In the genomic region with DNA sequence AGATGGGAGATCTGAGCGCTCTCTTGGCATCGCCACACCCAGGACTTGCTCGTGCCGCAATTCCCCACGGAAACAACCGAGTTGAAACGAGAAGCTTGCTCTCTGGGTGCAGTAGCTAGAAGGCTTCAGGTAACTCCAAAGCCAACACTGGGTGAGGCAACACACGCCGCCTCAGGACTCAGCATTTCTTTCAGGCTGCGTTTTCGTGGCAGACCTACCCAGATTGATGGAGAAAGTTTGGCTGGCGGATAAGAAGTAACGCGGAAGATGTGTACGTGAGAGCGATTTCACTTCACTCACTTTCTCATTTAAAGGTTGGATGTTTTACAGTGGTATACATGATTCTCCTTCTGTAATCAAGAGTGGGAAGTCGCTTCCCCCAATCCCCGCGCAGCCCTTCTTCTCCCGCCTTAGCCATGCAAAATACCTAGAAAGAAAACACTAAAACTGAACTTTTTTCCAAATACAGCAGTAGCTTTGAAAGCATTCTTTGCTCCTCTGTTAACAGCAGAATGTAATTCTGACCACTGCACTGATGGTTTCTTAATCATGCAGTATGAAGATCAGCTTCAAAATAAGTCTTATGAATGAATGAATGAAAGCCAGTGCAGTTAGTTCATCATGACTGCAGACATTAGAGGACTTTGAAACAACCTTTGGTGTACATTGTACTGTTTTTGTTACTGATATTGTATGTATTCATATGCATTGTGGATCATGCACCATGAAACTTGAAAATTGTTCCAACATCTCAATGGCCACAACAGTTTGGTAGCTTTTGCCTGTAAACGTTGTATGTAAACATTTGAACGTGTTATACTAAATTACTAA, we compare ENCODE assay signal across 8 cellular contexts. TPM values are rescaled to one million over a fixed set of nuclear protein-coding genes. Genes with fewer than 3 reads are reported as not detected.
DNase-seq lines count a peak whose midpoint lies in the region; ATAC-seq and TF ChIP-seq lines count a peak whose summit lies in the region.

No MANE protein-coding gene starts in this region.

- H3K4me1 ChIP-seq in right atrium auricular region (peaks cover 0 to 18% of the 10 kb centered on the region in 2 donors), sigmoid colon (peaks cover 0 to 33% (median 23%) of the 10 kb centered on the region in 4 donors)

- peak overlapping the region; percentile 63 for H3K27ac ChIP-seq in AG04450 (ENCODE audit: low read depth, low read length)
- H3K27ac ChIP-seq in right atrium auricular region, result peak overlapping the region; percentile 81 to 91
- peak overlapping the region; percentile 84 to 93 (median 87) for H3K27ac ChIP-seq in sigmoid colon

- H3K4me1 Mint-ChIP-seq in activated naive CD8-positive, alpha-beta T cell treated with anti-CD3 and anti-CD28 coated beads, Interleukin-2, amount 10 ng/mL, durations not matched to agents 7 days and 5 days, result peaks cover 29% of the 10 kb centered on the region

- WGBS in sigmoid colon, 2 donors, result 1 to 3% methylated on average over 22 of the region's 22 CpGs

- intact Hi-C loops in sigmoid colon (cut with DNase I), result loop anchor here (2.0 to 5.0 kb wide), 2 partner anchors 275 to 499 kb away; no protein-coding TSS in a partner anchor

- CTCF ChIA-PET in AG04450 (lab: Charles Lee), result interaction anchor here (0.6 to 1.5 kb wide), 4 partner anchors 9 to 411 kb away, joined by 3 to 5 read pairs (median 4); no protein-coding TSS in a partner anchor

- H3K36me3 ChIP-seq in right atrium auricular region (no peaks in the 10 kb centered on the region), sigmoid colon (no peaks in the 10 kb centered on the region)

- TF ChIP-seq EP300 in sigmoid colon (IDR thresholded peaks at IDR 0.05), result no peak

- POLR2A ChIA-PET in AG04450 (lab: Yijun Ruan, JAX), result no interaction called here
- POLR2A ChIA-PET in activated naive CD8-positive, alpha-beta T cell treated with anti-CD3 and anti-CD28 coated beads, Interleukin-2, amount 10 ng/mL, durations not matched to agents 7 days and 5 days (lab: Charles Lee), result interaction anchor here (0.7 to 3.0 kb wide), 12 partner anchors 16 to 237 kb away, joined by 3 to 12 read pairs (median 3); no protein-coding TSS in a partner anchor

- TF ChIP-seq CTCF in AG04450 (IDR thresholded peaks at IDR 0.05; ENCODE audit: low read depth, low read length), result no peak
- no peak for TF ChIP-seq CTCF in right atrium auricular region (IDR thresholded peaks at IDR 0.05)
- no peak for TF ChIP-seq CTCF in sigmoid colon (IDR thresholded peaks at IDR 0.05)

- no peaks in the 10 kb centered on the region; the same call in 1 of the 2 replicates for H3K9me3 ChIP-seq in AG04450 (ENCODE audit: control insufficient read depth, insufficient read depth, low read length)
- no peaks in the 10 kb centered on the region for H3K9me3 ChIP-seq in right atrium auricular region
- H3K9me3 ChIP-seq in sigmoid colon, result no peaks in the 10 kb centered on the region

- ATAC-seq in GM18868 (IDR thresholded peaks at IDR 0.05; ENCODE audit: unreplicated experiment) (peak; percentile 16), HG03060 (IDR thresholded peaks at IDR 0.05; ENCODE audit: low read depth, unreplicated experiment) (peak; percentile 11)
- ATAC-seq in activated naive CD8-positive, alpha-beta T cell treated with anti-CD3 and anti-CD28 coated beads, Interleukin-2, amount 10 ng/mL, durations not matched to agents 7 days and 5 days (ENCODE audit: low read depth), result peak; percentile 13

- H3K4me3 Mint-ChIP-seq in activated naive CD8-positive, alpha-beta T cell treated with anti-CD3 and anti-CD28 coated beads, Interleukin-2, amount 10 ng/mL, durations not matched to agents 7 days and 5 days, result peak overlapping the region; percentile 93

- peaks cover 7% of the 10 kb centered on the region for H3K36me3 Mint-ChIP-seq in activated naive CD8-positive, alpha-beta T cell treated with anti-CD3 and anti-CD28 coated beads, Interleukin-2, amount 10 ng/mL, durations not matched to agents 7 days and 5 days

- H3K27me3 Mint-ChIP-seq in activated naive CD8-positive, alpha-beta T cell treated with anti-CD3 and anti-CD28 coated beads, Interleukin-2, amount 10 ng/mL, durations not matched to agents 7 days and 5 days, result no peaks in the 10 kb centered on the region

- H3K27me3 ChIP-seq in AG04450 (ENCODE audit: control insufficient read depth, insufficient read depth, low read length) (no peaks in the 10 kb centered on the region), right atrium auricular region (no peaks in the 10 kb centered on the region), sigmoid colon (no peaks in the 10 kb centered on the region)

- TF ChIP-seq POLR2A in sigmoid colon (IDR thresholded peaks at IDR 0.05), result no peak

- H3K27ac Mint-ChIP-seq in activated naive CD8-positive, alpha-beta T cell treated with anti-CD3 and anti-CD28 coated beads, Interleukin-2, amount 10 ng/mL, durations not matched to agents 7 days and 5 days, result peak overlapping the region; percentile 91

- H3K4me3 ChIP-seq in AG04450 (ENCODE audit: low read depth, low read length), result peak overlapping the region; percentile 89
- peak overlapping the region; percentile 80 to 82 for H3K4me3 ChIP-seq in right atrium auricular region
- H3K4me3 ChIP-seq in sigmoid colon, result peak overlapping the region; percentile 70 to 91 (median 84)

- H3K9me3 Mint-ChIP-seq in activated naive CD8-positive, alpha-beta T cell treated with anti-CD3 and anti-CD28 coated beads, Interleukin-2, amount 10 ng/mL, durations not matched to agents 7 days and 5 days, result peaks cover 7% of the 10 kb centered on the region

- no peak for DNase-seq in AG04450 (ENCODE audit: low read depth, low spot score)
- DNase-seq in NCI-H526 (lab: John Stamatoyannopoulos, UW), result peak; percentile 71 to 93
- DNase-seq in activated naive CD8-positive, alpha-beta T cell treated with anti-CD3 and anti-CD28 coated beads, Interleukin-2, amount 10 ng/mL, durations not matched to agents 7 days and 5 days, result no peak
- no peak for DNase-seq in right atrium auricular region (ENCODE audit: low spot score)
- DNase-seq in sigmoid colon, result no peak
- no peak for DNase-seq in DMS114 treated with DMSO at 0.1 percent for 48 hours (lab: John Stamatoyannopoulos, UW; ENCODE audit: unreplicated experiment)

RNA-seq across cellular contexts. Expression of gene TNIK, which starts 1.1 kb away (rescaled TPM):
- polyA plus RNA-seq in AG04450 (2011; rRNA removed) (9.0 and 9.5 TPM in 2 replicates), sigmoid colon (1 to 10 TPM; 5.4 to 9.2 (median 7.2) TPM)
- polyA minus RNA-seq in AG04450 (2011; rRNA and poly(A)+ RNA removed), result 13.3 and 16.8 TPM in 2 replicates
- 10 to 100 TPM; 47.6 to 52.7 TPM for total RNA-seq in activated naive CD8-positive, alpha-beta T cell treated with anti-CD3 and anti-CD28 coated beads, Interleukin-2, amount 10 ng/mL, durations not matched to agents 7 days and 5 days
- total RNA-seq in right atrium auricular region (10 to 100 TPM in 1 of 2 donors, 1 to 10 TPM in 1; 9.0 to 11.6 TPM), sigmoid colon (10 to 100 TPM in 3 of 4 donors, 1 to 10 TPM in 1; 9.2 to 21.3 (median 16.7) TPM)

Comparison
In these comparisons a context has a peak if more than half of its experiments do, and no peak if none do; other contexts are left out.
1. DNase-seq: peak in NCI-H526 (2 of 2); none in AG04450 (single experiment), activated naive CD8-positive, alpha-beta T cell treated with anti-CD3 and anti-CD28 coated beads, Interleukin-2, amount 10 ng/mL, durations not matched to agents 7 days and 5 days (single experiment), right atrium auricular region (single experiment), sigmoid colon (single experiment) and DMS114 treated with DMSO at 0.1 percent for 48 hours (single experiment).
2. Peak in every context shown above with its lines, with median percentiles within 50 percentile points of each other: H3K27ac ChIP-seq, H3K4me3 ChIP-seq and ATAC-seq.